In genomic region chr15:83099290-83099689, GRCh38 we compare ENCODE assay signal across 26 cellular contexts. TPM values are rescaled to one million over a fixed set of nuclear protein-coding genes. Genes with fewer than 3 reads are reported as not detected.
"Had no signal": no experiment of that assay in that cellular context is flagged by ENCODE, and none has a peak within 500 bp of the region (broad histone marks: within the 10 kb centered on the region; RNA-seq: fewer than 3 reads in every experiment).

No MANE protein-coding gene starts in this region.

- H3K4me3 ChIP-seq: esophagus squamous epithelium, left lung, ovary, spleen, suprapubic skin, transverse colon had no signal

- H3K27me3 ChIP-seq: left lung, ovary had no signal

- H3K27ac ChIP-seq: esophagus squamous epithelium, left lung, neutrophil, ovary, spleen, suprapubic skin, transverse colon, WERI-Rb-1 had no signal

- H3K27ac Mint-ChIP-seq: activated naive CD4-positive, alpha-beta T cell treated with anti-CD3 and anti-CD28 coated beads for 36 hours; activated T-helper 1 cell treated with anti-CD3 and anti-CD28 coated beads, Interleukin-12 subunit alpha, Interleukin-12 subunit beta, Interleukin-2, Interleukin-4 antibody, amounts not matched to agents 30 ng/mL and 10 ng/mL and 1 ng/mL, durations not matched to agents 14 hours and 24 hours and 36 hours; nephron; progenitor cell of endocrine pancreas had no signal

- H3K36me3 ChIP-seq: esophagus squamous epithelium, left lung, neutrophil, ovary, spleen, suprapubic skin, transverse colon, WERI-Rb-1 had no signal

- H3K9me3 ChIP-seq: esophagus squamous epithelium, left lung, neutrophil, ovary, suprapubic skin had no signal

- H3K4me3 Mint-ChIP-seq: activated naive CD4-positive, alpha-beta T cell treated with anti-CD3 and anti-CD28 coated beads for 36 hours; activated T-helper 1 cell treated with anti-CD3 and anti-CD28 coated beads, Interleukin-12 subunit alpha, Interleukin-12 subunit beta, Interleukin-2, Interleukin-4 antibody, amounts not matched to agents 30 ng/mL and 10 ng/mL and 1 ng/mL, durations not matched to agents 14 hours and 24 hours and 36 hours; nephron had no signal

- H3K4me1 ChIP-seq: esophagus squamous epithelium, suprapubic skin, transverse colon had no signal

- FAIRE-seq: astrocyte, urothelium cell line had no signal

- DNase-seq: activated CD4-positive, alpha-beta T cell treated with anti-CD3 and anti-CD28 coated beads for 48 hours; activated CD4-positive, alpha-beta T cell treated with anti-CD3 and anti-CD28 coated beads, Interleukin-2, amount 50 U/mL, for 48 hours; activated CD8-positive, alpha-beta memory T cell treated with anti-CD3 and anti-CD28 coated beads, Interleukin-2, amount 50 U/mL, for 4 hours; activated effector memory CD4-positive, alpha-beta T cell treated with anti-CD3 and anti-CD28 coated beads, Interleukin-2, amount 50 U/mL, for 16 hours; activated naive CD4-positive, alpha-beta T cell treated with anti-CD3 and anti-CD28 coated beads for 36 hours; activated T-cell treated with anti-CD3 and anti-CD28 coated beads, Interleukin-2, amount 50 U/mL, for 1 hour; amniotic stem cell; central memory CD4-positive, alpha-beta T cell; effector CD4-positive, alpha-beta T cell; esophagus squamous epithelium; foreskin melanocyte; left lung; ovary; retina; spleen; stimulated activated naive CD4-positive, alpha-beta T cell; transverse colon; WERI-Rb-1 had no signal

- ATAC-seq: activated CD4-positive, CD25-positive, alpha-beta regulatory T cell treated with anti-CD3 and anti-CD28 coated beads, Interleukin-2, amount 50 U/mL, for 24 hours had no signal

RNA-seq across cellular contexts. Expression of gene TM6SF1, which starts 8.2 kb away (rescaled TPM):
- total RNA-seq: progenitor cell of endocrine pancreas had no signal
